ENCODE assay signal across 14 cellular contexts in the genomic region with DNA sequence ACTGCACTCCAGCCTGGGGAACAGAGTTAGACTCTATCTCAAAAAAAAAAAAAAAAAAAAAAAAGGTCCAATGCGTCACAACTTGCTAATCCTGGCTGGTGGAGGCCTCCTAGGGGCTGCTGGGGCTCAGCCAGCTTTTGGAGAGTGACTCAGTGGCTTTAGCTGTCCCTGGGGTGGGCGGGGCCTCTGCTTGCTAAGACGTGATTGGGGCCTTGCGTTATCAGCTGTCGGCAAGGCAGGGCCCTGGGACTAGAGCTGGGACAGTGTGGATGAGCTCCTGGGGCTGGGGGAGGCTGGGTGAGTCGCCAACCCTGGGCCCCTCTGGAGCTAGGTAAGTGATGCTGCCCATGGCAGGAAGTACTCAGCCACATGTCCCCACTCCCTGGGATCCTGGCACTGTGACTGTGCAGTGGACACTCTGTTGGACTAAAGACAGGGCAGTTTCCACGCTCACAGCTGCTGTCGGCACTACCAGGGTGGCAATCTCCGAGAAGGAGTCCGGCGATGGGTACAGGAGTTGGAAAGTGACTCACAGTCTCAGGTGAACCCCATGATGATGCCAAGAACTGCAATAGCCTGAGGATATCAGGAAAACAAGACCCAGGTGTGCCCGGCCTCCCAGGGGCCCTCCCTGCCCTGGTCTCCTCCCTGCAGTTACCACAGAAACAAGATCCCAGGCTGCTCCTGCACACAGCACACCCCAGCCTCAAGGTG. TPM values are rescaled to one million over a fixed set of nuclear protein-coding genes. Genes with fewer than 3 reads are reported as not detected.
A peak's percentile ranks its signal among the peaks of the same experiment; 100 is the strongest.
DNase-seq lines count a peak whose midpoint lies in the region; ATAC-seq and TF ChIP-seq lines count a peak whose summit lies in the region.
"Had no signal": no experiment of that assay in that cellular context is flagged by ENCODE, and none has a peak within 500 bp of the region (broad histone marks: within the 10 kb centered on the region; RNA-seq: fewer than 3 reads in every experiment).

No MANE protein-coding gene starts in this region.

- no peak overlapping the region for H3K4me2 ChIP-seq in trophoblast cell (ENCODE audit: low read length)

- no peak overlapping the region for H3K23ac ChIP-seq in trophoblast cell (ENCODE audit: low read length)

- no peaks in the 10 kb centered on the region for H3K36me3 Mint-ChIP-seq in stimulated activated memory B cell treated with anti-CD40 and anti-IgM and Interleukin-4, amounts not matched to agents 10 μg/mL and 1 μg/mL and 100 μg/mL, for 72 hours
- H3K36me3 Mint-ChIP-seq: activated naive CD4-positive, alpha-beta T cell treated with anti-CD3 and anti-CD28 coated beads, Interleukin-2, amount 50 U/mL, for 24 hours had no signal

- H2AK5ac ChIP-seq in trophoblast cell (ENCODE audit: low read length) = no peak overlapping the region

- H3K27me3 ChIP-seq in MG63 (peaks cover 9% of the 10 kb centered on the region), trophoblast cell (ENCODE audit: insufficient read depth, low read length) (no peaks in the 10 kb centered on the region)

- H3K4ac ChIP-seq in trophoblast cell (ENCODE audit: low read depth, low read length) = no peak overlapping the region

- H4K8ac ChIP-seq in trophoblast cell (ENCODE audit: low read depth, low read length) = no peak overlapping the region

- no peak overlapping the region for H3K14ac ChIP-seq in trophoblast cell (ENCODE audit: low read length)

- no peak overlapping the region for H3K18ac ChIP-seq in trophoblast cell (ENCODE audit: low read length)

- peaks cover 12% of the 10 kb centered on the region for H3K9me3 Mint-ChIP-seq in stimulated activated memory B cell treated with anti-CD40 and anti-IgM and Interleukin-4, amounts not matched to agents 10 μg/mL and 1 μg/mL and 100 μg/mL, for 72 hours
- H3K9me3 Mint-ChIP-seq: activated naive CD4-positive, alpha-beta T cell treated with anti-CD3 and anti-CD28 coated beads, Interleukin-2, amount 50 U/mL, for 24 hours had no signal

- no peak overlapping the region for H2BK12ac ChIP-seq in trophoblast cell (ENCODE audit: low read length)

- H3K27ac Mint-ChIP-seq in stimulated activated memory B cell treated with anti-CD40 and anti-IgM and Interleukin-4, amounts not matched to agents 10 μg/mL and 1 μg/mL and 100 μg/mL, for 72 hours = no peak overlapping the region
- H3K27ac Mint-ChIP-seq: activated naive CD4-positive, alpha-beta T cell treated with anti-CD3 and anti-CD28 coated beads, Interleukin-2, amount 50 U/mL, for 24 hours had no signal

- WGBS in trophoblast cell (ENCODE audit: extremely low coverage, insufficient coverage, insufficient read length) = no CpG with 5 or more reads among the region's 12 CpGs

- TF ChIP-seq CTCF in cardiac fibroblast (IDR thresholded peaks at IDR 0.05; ENCODE audit: low read depth, low read length) = no peak

- H3K4me1 Mint-ChIP-seq in stimulated activated memory B cell treated with anti-CD40 and anti-IgM and Interleukin-4, amounts not matched to agents 10 μg/mL and 1 μg/mL and 100 μg/mL, for 72 hours = no peaks in the 10 kb centered on the region
- H3K4me1 Mint-ChIP-seq: activated naive CD4-positive, alpha-beta T cell treated with anti-CD3 and anti-CD28 coated beads, Interleukin-2, amount 50 U/mL, for 24 hours had no signal

- H3K4me3 ChIP-seq in MG63 (no peak overlapping the region), cardiac fibroblast (replicated peaks in 1 of 2; ENCODE audit: low read depth in 2 of 2, low read length in 2 of 2) (no peak overlapping the region), trophoblast cell (ENCODE audit: low read depth, low read length) (no peak overlapping the region)
- H3K4me3 ChIP-seq: HAP-1, left ventricle myocardium inferior had no signal

- H2BK120ac ChIP-seq in trophoblast cell (ENCODE audit: insufficient read depth, low read length, poor library complexity) = no peak overlapping the region

- no peaks in the 10 kb centered on the region for H3K4me1 ChIP-seq in trophoblast cell (ENCODE audit: control insufficient read depth in 1 of 2, insufficient read depth in 2 of 2, low read length in 2 of 2)
- H3K4me1 ChIP-seq: HAP-1, left ventricle myocardium inferior had no signal

- no peak overlapping the region for H3K27ac ChIP-seq in trophoblast cell (ENCODE audit: low read depth, low read length)
- H3K27ac ChIP-seq: left ventricle myocardium inferior had no signal

- no peak for ATAC-seq in left lobe of liver
- no peak for ATAC-seq in stimulated activated memory B cell treated with anti-CD40 and anti-IgM and Interleukin-4, amounts not matched to agents 10 μg/mL and 1 μg/mL and 100 μg/mL, for 72 hours

- no peaks in the 10 kb centered on the region for H3K79me2 ChIP-seq in trophoblast cell (ENCODE audit: control insufficient read depth, insufficient read depth, low read length, poor library complexity)

- peaks cover 52% of the 10 kb centered on the region for H3K27me3 Mint-ChIP-seq in stimulated activated memory B cell treated with anti-CD40 and anti-IgM and Interleukin-4, amounts not matched to agents 10 μg/mL and 1 μg/mL and 100 μg/mL, for 72 hours

- no peaks in the 10 kb centered on the region for H3K79me1 ChIP-seq in trophoblast cell (ENCODE audit: low read length)

- no peak overlapping the region for H2BK5ac ChIP-seq in trophoblast cell (ENCODE audit: low read depth, low read length, poor library complexity)

- H3K9ac ChIP-seq in trophoblast cell (ENCODE audit: low read length) = no peak overlapping the region

- no peak overlapping the region for H2AFZ ChIP-seq in trophoblast cell (ENCODE audit: insufficient read depth, low read length, poor library complexity)

- H4K91ac ChIP-seq in trophoblast cell (ENCODE audit: low read depth, low read length) = no peak overlapping the region

- peaks cover 11% of the 10 kb centered on the region for H3K9me3 ChIP-seq in MG63
- H3K9me3 ChIP-seq in trophoblast cell (ENCODE audit: insufficient read depth, low read depth, low read length) = peaks cover 13% of the 10 kb centered on the region
- H3K9me3 ChIP-seq: HAP-1 had no signal

- H3K36me3 ChIP-seq in MG63 (no peaks in the 10 kb centered on the region), trophoblast cell (ENCODE audit: control insufficient read depth in 1 of 2, insufficient read depth in 2 of 2, low read length in 2 of 2) (no peaks in the 10 kb centered on the region)
- H3K36me3 ChIP-seq: HAP-1 had no signal

- no peak overlapping the region for H3K4me3 Mint-ChIP-seq in stimulated activated memory B cell treated with anti-CD40 and anti-IgM and Interleukin-4, amounts not matched to agents 10 μg/mL and 1 μg/mL and 100 μg/mL, for 72 hours
- H3K4me3 Mint-ChIP-seq: activated naive CD4-positive, alpha-beta T cell treated with anti-CD3 and anti-CD28 coated beads, Interleukin-2, amount 50 U/mL, for 24 hours had no signal

- DNase-seq in ELR (ENCODE audit: low read depth) (peak; percentile 94), MG63 (peak; percentile 95), cardiac fibroblast (ENCODE audit: low read depth in 2 of 2) (peak; percentile 82 to 95), trophoblast cell (peak; percentile 5 to 12), HT-29 (ENCODE audit: low spot score) (no peak), left lobe of liver (ENCODE audit: low spot score) (no peak)
- DNase-seq: activated CD4-positive, alpha-beta T cell treated with anti-CD3 and anti-CD28 coated beads, Interleukin-2, amount 50 U/mL, for 48 hours; DMS79 treated with DMSO at 0.1 percent for 48 hours; left ventricle myocardium inferior; NCI-H2029; Right ventricle myocardium superior had no signal

- H4K12ac ChIP-seq in trophoblast cell (ENCODE audit: low read depth, low read length) = no peak overlapping the region

RNA-seq across cellular contexts. Expression of gene F2RL3, which starts 32.2 kb away (rescaled TPM):
- total RNA-seq in MG63 (2014; rRNA removed; shearing (Covaris generic); ENCODE audit: low replicate concordance) = not detected in 2 replicates
- 0.01 TPM in 1 of 2 replicates, not detected in the other for polyA plus RNA-seq in trophoblast cell (2013)
- not detected in 2 replicates for total RNA-seq in HT-29 (2014; rRNA removed; shearing (Covaris generic))
- total RNA-seq in left lobe of liver = 0.15 TPM

Comparison
In these comparisons a context has a peak if more than half of its experiments do, and no peak if none do; other contexts are left out.
1. DNase-seq: peak in ELR (single experiment), MG63 (single experiment), cardiac fibroblast (2 of 2) and trophoblast cell (2 of 2); none in HT-29 (single experiment) and left lobe of liver (single experiment).